In the genomic region with DNA sequence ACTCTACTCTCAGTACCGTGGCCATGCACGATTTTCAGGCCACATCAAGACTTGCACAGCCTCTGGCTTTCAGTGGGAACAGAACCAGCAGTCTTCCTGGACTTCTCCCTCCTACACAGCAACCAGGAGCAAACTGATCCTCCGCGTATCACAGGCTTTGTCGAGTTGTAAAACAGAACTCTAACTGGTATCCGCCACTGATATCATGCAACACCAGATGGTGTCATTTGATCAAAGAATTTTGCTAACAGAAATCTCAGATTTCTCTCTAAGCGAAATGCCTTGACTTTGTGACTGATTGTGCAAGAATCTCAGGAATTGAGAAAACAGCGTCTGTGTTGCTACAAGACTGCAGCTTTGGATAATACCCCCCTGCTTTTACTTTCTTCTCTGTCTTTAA, we compare ENCODE assay signal across 11 cellular contexts.
DNase-seq lines count a peak whose midpoint lies in the region; ATAC-seq, FAIRE-seq and TF ChIP-seq lines count a peak whose summit lies in the region.
"Had no signal": no experiment of that assay in that cellular context is flagged by ENCODE, and none has a peak within 500 bp of the region (broad histone marks: within the 10 kb centered on the region; RNA-seq: fewer than 3 reads in every experiment).

No MANE protein-coding gene starts in this region.

- H3K4me2 ChIP-seq in A549: peak overlapping the region; percentile 46
- H3K4me2 ChIP-seq in endothelial cell of umbilical vein (ENCODE audit: insufficient read depth, low read length): no peak overlapping the region

- H2AFZ ChIP-seq in endothelial cell of umbilical vein (ENCODE audit: low read depth, low read length): no peak overlapping the region

- H3K9ac ChIP-seq in endothelial cell of umbilical vein (replicated peaks; ENCODE audit: extremely low read depth, insufficient read depth, low read length) (no peak overlapping the region), muscle layer of colon (ENCODE audit: low read length) (peak overlapping the region; percentile 52)

- WGBS in A549 (ENCODE audit: missing lambda C conversion rate): 9% methylated on average over 8 of the region's 8 CpGs

- ATAC-seq in A549: peak; percentile 84 to 90
- ATAC-seq in GM18502 (IDR thresholded peaks at IDR 0.05; ENCODE audit: poor library complexity, unreplicated experiment): no peak
- no peak for ATAC-seq in HG02981 (IDR thresholded peaks at IDR 0.05; ENCODE audit: unreplicated experiment)
- ATAC-seq: activated T-helper 17 cell treated with anti-CD3 and anti-CD28 coated beads, Interleukin-2, amount 50 U/mL, for 72 hours; CD8-positive, alpha-beta T cell had no signal

- no peaks in the 10 kb centered on the region for H4K20me1 ChIP-seq in endothelial cell of umbilical vein (replicated peaks; ENCODE audit: control insufficient read depth, extremely low read depth, insufficient read depth, low read length)

- no peaks in the 10 kb centered on the region for H3K36me3 ChIP-seq in endothelial cell of umbilical vein (ENCODE audit: control insufficient read depth in 2 of 2, extremely low read depth in 1 of 2, insufficient read depth in 2 of 2, low read length in 2 of 2)
- no peaks in the 10 kb centered on the region for H3K36me3 ChIP-seq in muscle layer of colon (ENCODE audit: insufficient read depth, low read length)

- TF ChIP-seq POLR2A in A549 (IDR thresholded peaks at IDR 0.05; ENCODE audit: low read length) (no peak), endothelial cell of umbilical vein (IDR thresholded peaks at IDR 0.05; ENCODE audit: low read depth, low read length) (no peak)

- H3K4me1 ChIP-seq in A549 (peaks cover 12% of the 10 kb centered on the region), endothelial cell of umbilical vein (ENCODE audit: control insufficient read depth, extremely low read depth, insufficient read depth, low read length) (no peaks in the 10 kb centered on the region), muscle layer of colon (ENCODE audit: insufficient read depth, low read length) (peaks cover 10% of the 10 kb centered on the region)

- peak; percentile 68 for TF ChIP-seq CTCF in A549 (IDR thresholded peaks at IDR 0.05)
- TF ChIP-seq CTCF in endothelial cell of umbilical vein (IDR thresholded peaks at IDR 0.05; ENCODE audit: extremely low read depth in 1 of 2, insufficient read depth in 1 of 2, low read depth in 1 of 2, low read length in 2 of 2): no peak

- intact Hi-C loops in endothelial cell of umbilical vein (cut with micrococcal nuclease): no loop called here

- CTCF ChIA-PET in A549 (lab: Yijun Ruan, JAX) (interaction anchor here (0.7 to 5.2 kb wide), 10 partner anchors 10 to 400 kb away, joined by 3 to 18 read pairs (median 4); no protein-coding TSS in a partner anchor), endothelial cell of umbilical vein (lab: Charles Lee) (no interaction called here)

- no peak for TF ChIP-seq EP300 in A549 (IDR thresholded peaks at IDR 0.05)

- POLR2A ChIA-PET in A549 (lab: Yijun Ruan, JAX) (no interaction called here), endothelial cell of umbilical vein (lab: Charles Lee) (no interaction called here)

- peaks cover 0 to 2% of the 10 kb centered on the region in 2 experiments for H3K27me3 ChIP-seq in endothelial cell of umbilical vein (ENCODE audit: control insufficient read depth in 2 of 2, insufficient read depth in 2 of 2, low read length in 2 of 2)
- H3K27me3 ChIP-seq in muscle layer of colon (ENCODE audit: control insufficient read depth in 1 of 2, insufficient read depth in 2 of 2, low read length in 2 of 2): no peaks in the 10 kb centered on the region

- H3K79me2 ChIP-seq in endothelial cell of umbilical vein (ENCODE audit: control insufficient read depth, insufficient read depth, low read length): no peaks in the 10 kb centered on the region

- DNase-seq in A549 (ENCODE audit: low read depth in 1 of 2, low spot score in 1 of 2) (peak; percentile 36 to 76), LoVo (ENCODE audit: low spot score) (peak; percentile 19), endothelial cell of umbilical vein (ENCODE audit: low read depth, low spot score) (peak; percentile 58), iPS-NIHi7 (ENCODE audit: extremely low spot score) (no peak)
- DNase-seq in activated naive CD4-positive, alpha-beta T cell treated with Interleukin-2 at 50 U/mL for 16 hours: no peak
- DNase-seq: CD8-positive, alpha-beta T cell; naive B cell had no signal

- H3K27ac ChIP-seq in A549: peak overlapping the region; percentile 57 to 83
- no peak overlapping the region for H3K27ac ChIP-seq in endothelial cell of umbilical vein (ENCODE audit: insufficient read depth, low read depth, low read length)
- peak overlapping the region; percentile 69 for H3K27ac ChIP-seq in muscle layer of colon (ENCODE audit: low read depth, low read length)

- no peak overlapping the region for H3K4me3 ChIP-seq in A549
- no peak overlapping the region for H3K4me3 ChIP-seq in endothelial cell of umbilical vein (replicated peaks in 1 of 3; ENCODE audit: insufficient read depth in 1 of 3, low read depth in 1 of 3, low read length in 3 of 3)
- peak overlapping the region in 1 of 2 donors; percentile 38 for H3K4me3 ChIP-seq in muscle layer of colon (ENCODE audit: low read depth in 1 of 2, low read length in 2 of 2)

- peaks cover 28% of the 10 kb centered on the region; the same call in 2 of the 3 replicates for H3K9me3 ChIP-seq in A549
- H3K9me3 ChIP-seq in endothelial cell of umbilical vein (replicated peaks; ENCODE audit: control insufficient read depth, insufficient read depth, low read length): no peaks in the 10 kb centered on the region
- H3K9me3 ChIP-seq in muscle layer of colon (ENCODE audit: low read length): peaks cover 4% of the 10 kb centered on the region

- FAIRE-seq in A549 (lab: Jason Lieb, UNC) (no peak), endothelial cell of umbilical vein (lab: Jason Lieb, UNC) (no peak)

- no TSS peak for BruUV-seq in endothelial cell of umbilical vein (replicated peaks; lab: Mats Ljungman, UMichigan)

- H3K9me1 ChIP-seq in endothelial cell of umbilical vein (replicated peaks; ENCODE audit: control insufficient read depth, extremely low read depth, insufficient read depth, low read length): no peaks in the 10 kb centered on the region

- dilution Hi-C loops in endothelial cell of umbilical vein (cut with MboI; ENCODE audit: extremely low pct_ligation_motif_present, low sequenced_read_pairs): no loop called here

- TF ChIP-seq RAD21 in A549 (conservative IDR thresholded peaks at IDR 0.05 in 1 of 2, IDR thresholded peaks at IDR 0.05 in 1 of 2): peak; percentile 89 to 94

TF ChIP-seq in A549, 52 proteins besides CTCF, POLR2A, EP300 and RAD21:
- TF ChIP-seq NFE2L2 (conservative IDR thresholded peaks at IDR 0.05; ENCODE audit: low read length): no peak
- TF ChIP-seq CEBPB (IDR thresholded peaks at IDR 0.05): peak; percentile 99
- TF ChIP-seq FOSL2 (IDR thresholded peaks at IDR 0.05): 0 out of 2 replicates have a peak, but pooled peaks have one; percentile 6
- TF ChIP-seq FOSL2 (CRISPR knock-in tag; IDR thresholded peaks at IDR 0.05): peak; percentile 30; the same call in 1 of the 2 replicates
- TF ChIP-seq HOXA7 (CRISPR knock-in tag; IDR thresholded peaks at IDR 0.05): 0 out of 2 replicates have a peak, but pooled peaks have one; percentile 31
- no peak for TF ChIP-seq CBX8 (IDR thresholded peaks at IDR 0.05)
- TF ChIP-seq HOXB13 (CRISPR knock-in tag; IDR thresholded peaks at IDR 0.05; ENCODE audit: low read depth): no peak
- TF ChIP-seq, protein P1, sequence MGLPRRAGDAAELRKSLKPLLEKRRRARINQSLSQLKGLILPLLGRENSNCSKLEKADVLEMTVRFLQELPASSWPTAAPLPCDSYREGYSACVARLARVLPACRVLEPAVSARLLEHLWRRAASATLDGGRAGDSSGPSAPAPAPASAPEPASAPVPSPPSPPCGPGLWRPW (IDR thresholded peaks at IDR 0.05): peak; percentile 64; the same call in 1 of the 2 replicates
- TF ChIP-seq, protein P2, sequence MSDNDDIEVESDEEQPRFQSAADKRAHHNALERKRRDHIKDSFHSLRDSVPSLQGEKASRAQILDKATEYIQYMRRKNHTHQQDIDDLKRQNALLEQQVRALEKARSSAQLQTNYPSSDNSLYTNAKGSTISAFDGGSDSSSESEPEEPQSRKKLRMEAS (IDR thresholded peaks at IDR 0.05): 0 out of 2 replicates have a peak, but pooled peaks have one; percentile 5
- peak; percentile 98 for TF ChIP-seq SMC3 (IDR thresholded peaks at IDR 0.05)

TF ChIP-seq in endothelial cell of umbilical vein, 7 proteins besides CTCF, POLR2A, EP300 and RAD21:
- TF ChIP-seq, protein P2 (IDR thresholded peaks at IDR 0.05; ENCODE audit: insufficient read depth, insufficient read length): no peak
- no peak for TF ChIP-seq EZH2 (IDR thresholded peaks at IDR 0.05; ENCODE audit: borderline replicate concordance, low read depth, low read length, severe bottlenecking)
- TF ChIP-seq FOS (IDR thresholded peaks at IDR 0.05; ENCODE audit: borderline replicate concordance, insufficient read depth, low read length): no peak
- TF ChIP-seq MYC (IDR thresholded peaks at IDR 0.05; ENCODE audit: low read depth, low read length): no peak
- no peak for TF ChIP-seq GATA2 (IDR thresholded peaks at IDR 0.05; ENCODE audit: insufficient read depth, insufficient read length, low read depth, low read length)
- no peak for TF ChIP-seq JUN (IDR thresholded peaks at IDR 0.05; ENCODE audit: borderline replicate concordance, insufficient read depth, insufficient read length, low read depth)
- TF ChIP-seq POLR2AphosphoS5 (IDR thresholded peaks at IDR 0.05; ENCODE audit: insufficient read depth, low read depth, low read length): no peak

Comparison
In these comparisons a context has a peak if more than half of its experiments do, and no peak if none do; other contexts are left out.
1. ATAC-seq: peak in A549 (2 of 2); none in GM18502 (single experiment) and HG02981 (single experiment).
2. DNase-seq: peak in A549 (2 of 2), LoVo (single experiment) and endothelial cell of umbilical vein (single experiment); none in activated naive CD4-positive, alpha-beta T cell treated with Interleukin-2 at 50 U/mL for 16 hours (single experiment) and iPS-NIHi7 (single experiment).